9 cellular contexts compared by ENCODE assay signal in genomic region chr17:44558349-44559287, GRCh38. TPM values are rescaled to one million over a fixed set of nuclear protein-coding genes. Genes with fewer than 3 reads are reported as not detected.
DNase-seq lines count a peak whose midpoint lies in the region; ATAC-seq, FAIRE-seq and TF ChIP-seq lines count a peak whose summit lies in the region.
"Had no signal": no experiment of that assay in that cellular context is flagged by ENCODE, and none has a peak within 500 bp of the region (broad histone marks: within the 10 kb centered on the region; RNA-seq: fewer than 3 reads in every experiment).

No MANE protein-coding gene starts in this region.

- ATAC-seq in lower lobe of right lung (no peak), GM18498 (IDR thresholded peaks at IDR 0.05; ENCODE audit: unreplicated experiment) (no peak)

- H3K4me1 ChIP-seq in astrocyte (ENCODE audit: insufficient read depth, low read length): peaks cover 30% of the 10 kb centered on the region
- H3K4me1 ChIP-seq in lower lobe of right lung: peaks cover 17% of the 10 kb centered on the region
- peaks cover 6% of the 10 kb centered on the region for H3K4me1 ChIP-seq in thymus (ENCODE audit: control insufficient read depth, insufficient read depth, low read length)

- peak overlapping the region; percentile 86 for H3K4me3 Mint-ChIP-seq in activated CD4-positive, alpha-beta T cell treated with anti-CD3 and anti-CD28 coated beads, Interleukin-2, amount 10 ng/mL, durations not matched to agents 24 days and 14 days
- H3K4me3 Mint-ChIP-seq in astrocyte (ENCODE audit: unreplicated experiment): peak overlapping the region; percentile 94

- peak; percentile 63 for DNase-seq in activated CD4-positive, alpha-beta T cell treated with anti-CD3 and anti-CD28 coated beads, Interleukin-2, amount 10 ng/mL, durations not matched to agents 24 days and 14 days
- no peak for DNase-seq in activated CD4-positive, alpha-beta T cell treated with anti-CD3 and anti-CD28 coated beads, Interleukin-2, amount 50 U/mL, for 4 hours
- DNase-seq in astrocyte (ENCODE audit: low read depth) (no peak), lower lobe of right lung (peak; percentile 49), NCI-H82 (lab: John Stamatoyannopoulos, UW) (no peak), dermis blood vessel endothelial cell (no peak)
- DNase-seq: NCI-H1436 treated with DMSO at 0.1 percent for 48 hours had no signal

- peaks cover 50% of the 10 kb centered on the region for H3K79me2 ChIP-seq in astrocyte (ENCODE audit: insufficient read depth, low read length)

- peak overlapping the region; percentile 76 for H3K4me3 ChIP-seq in astrocyte (ENCODE audit: insufficient read depth, low read depth, low read length)
- H3K4me3 ChIP-seq in lower lobe of right lung: peak overlapping the region; percentile 71
- H3K4me3 ChIP-seq in thymus (ENCODE audit: low read length): peak overlapping the region; percentile 54

- no peaks in the 10 kb centered on the region for H3K36me3 Mint-ChIP-seq in activated CD4-positive, alpha-beta T cell treated with anti-CD3 and anti-CD28 coated beads, Interleukin-2, amount 10 ng/mL, durations not matched to agents 24 days and 14 days (ENCODE audit: low read depth)
- peaks cover 24% of the 10 kb centered on the region for H3K36me3 Mint-ChIP-seq in astrocyte (ENCODE audit: low read depth, unreplicated experiment)

- intact Hi-C loops in activated CD4-positive, alpha-beta T cell treated with anti-CD3 and anti-CD28 coated beads, Interleukin-2, amount 10 ng/mL, durations not matched to agents 24 days and 14 days (cut with micrococcal nuclease): no loop called here
- intact Hi-C loops in lower lobe of right lung (cut with DNase I): no loop called here

- peaks cover 18% of the 10 kb centered on the region for H3K4me1 Mint-ChIP-seq in activated CD4-positive, alpha-beta T cell treated with anti-CD3 and anti-CD28 coated beads, Interleukin-2, amount 10 ng/mL, durations not matched to agents 24 days and 14 days
- peaks cover 28% of the 10 kb centered on the region for H3K4me1 Mint-ChIP-seq in astrocyte (ENCODE audit: low read depth, unreplicated experiment)

- WGBS in thymus: 25% methylated on average over 83 of the region's 83 CpGs

- H3K27ac Mint-ChIP-seq in activated CD4-positive, alpha-beta T cell treated with anti-CD3 and anti-CD28 coated beads, Interleukin-2, amount 10 ng/mL, durations not matched to agents 24 days and 14 days: no peak overlapping the region
- peak overlapping the region; percentile 66 for H3K27ac Mint-ChIP-seq in astrocyte (ENCODE audit: unreplicated experiment)

- H3K9ac ChIP-seq in astrocyte (ENCODE audit: low read length): peak overlapping the region; percentile 88

- peaks cover 44% of the 10 kb centered on the region for H4K20me1 ChIP-seq in astrocyte (ENCODE audit: insufficient read depth, low read length)

- TF ChIP-seq CTCF in astrocyte (IDR thresholded peaks at IDR 0.05; ENCODE audit: insufficient read depth, low read depth, low read length) (no peak), lower lobe of right lung (IDR thresholded peaks at IDR 0.05) (no peak)

- H3K36me3 ChIP-seq in astrocyte (ENCODE audit: insufficient read depth, low read length) (peaks cover 3% of the 10 kb centered on the region), lower lobe of right lung (no peaks in the 10 kb centered on the region), thymus (ENCODE audit: control insufficient read depth, insufficient read depth) (no peaks in the 10 kb centered on the region)

- H3K9me3 Mint-ChIP-seq in activated CD4-positive, alpha-beta T cell treated with anti-CD3 and anti-CD28 coated beads, Interleukin-2, amount 10 ng/mL, durations not matched to agents 24 days and 14 days: no peaks in the 10 kb centered on the region
- peaks cover 2% of the 10 kb centered on the region for H3K9me3 Mint-ChIP-seq in astrocyte (ENCODE audit: unreplicated experiment)

- FAIRE-seq in astrocyte (lab: Jason Lieb, UNC): no peak

- peaks cover 4% of the 10 kb centered on the region for H3K9me3 ChIP-seq in astrocyte (ENCODE audit: insufficient read depth, low read depth, low read length)
- H3K9me3 ChIP-seq in lower lobe of right lung: no peaks in the 10 kb centered on the region
- H3K9me3 ChIP-seq in thymus (ENCODE audit: control insufficient read depth): peaks cover 2% of the 10 kb centered on the region

- peak overlapping the region; percentile 53 for H2AFZ ChIP-seq in astrocyte (ENCODE audit: low read depth, low read length)

- no peaks in the 10 kb centered on the region for H3K27me3 ChIP-seq in astrocyte (ENCODE audit: insufficient read depth, low read length)
- H3K27me3 ChIP-seq in lower lobe of right lung (ENCODE audit: low read depth): peaks cover 27% of the 10 kb centered on the region
- peaks cover 63% of the 10 kb centered on the region for H3K27me3 ChIP-seq in thymus (ENCODE audit: control insufficient read depth, insufficient read depth)

- H3K27ac ChIP-seq in astrocyte (ENCODE audit: low read depth, low read length) (peak overlapping the region; percentile 66), lower lobe of right lung (peak overlapping the region; percentile 85), thymus (ENCODE audit: low read depth) (no peak overlapping the region)

- H3K4me2 ChIP-seq in astrocyte (ENCODE audit: low read length): peak overlapping the region; percentile 97

- peaks cover 76% of the 10 kb centered on the region for H3K27me3 Mint-ChIP-seq in activated CD4-positive, alpha-beta T cell treated with anti-CD3 and anti-CD28 coated beads, Interleukin-2, amount 10 ng/mL, durations not matched to agents 24 days and 14 days
- no peaks in the 10 kb centered on the region for H3K27me3 Mint-ChIP-seq in astrocyte (ENCODE audit: low read depth, unreplicated experiment)

RNA-seq across cellular contexts. Expression of gene FZD2, which starts 1.3 kb away (rescaled TPM):
- total RNA-seq in activated CD4-positive, alpha-beta T cell treated with anti-CD3 and anti-CD28 coated beads, Interleukin-2, amount 10 ng/mL, durations not matched to agents 24 days and 14 days: not detected in 2 replicates
- total RNA-seq in astrocyte: 95.7 and 97.6 TPM in 2 replicates
- total RNA-seq in lower lobe of right lung: 7.4 TPM
- 1.7 TPM for polyA plus RNA-seq in thymus
- total RNA-seq in dermis blood vessel endothelial cell: 0.68 and 1.0 TPM in 2 replicates

RNA-seq across cellular contexts. Expression of gene GPATCH8, which starts 55.4 kb away (rescaled TPM):
- 43.6 and 46.4 TPM in 2 replicates for total RNA-seq in activated CD4-positive, alpha-beta T cell treated with anti-CD3 and anti-CD28 coated beads, Interleukin-2, amount 10 ng/mL, durations not matched to agents 24 days and 14 days
- 38.0 and 43.3 TPM in 2 replicates for total RNA-seq in astrocyte
- 48.3 TPM for total RNA-seq in lower lobe of right lung
- polyA plus RNA-seq in thymus: 11.1 TPM
- 17.0 and 20.7 TPM in 2 replicates for total RNA-seq in dermis blood vessel endothelial cell

Comparison
In these comparisons a context has a peak if more than half of its experiments do, and no peak if none do; other contexts are left out.
1. DNase-seq: peak in activated CD4-positive, alpha-beta T cell treated with anti-CD3 and anti-CD28 coated beads, Interleukin-2, amount 10 ng/mL, durations not matched to agents 24 days and 14 days (single experiment) and lower lobe of right lung (single experiment); none in activated CD4-positive, alpha-beta T cell treated with anti-CD3 and anti-CD28 coated beads, Interleukin-2, amount 50 U/mL, for 4 hours (0 of 2), astrocyte (single experiment), NCI-H82 (single experiment) and dermis blood vessel endothelial cell (single experiment).
2. RNA of gene FZD2, which starts 1.3 kb away (total RNA-seq): 95.7 to 97.6 TPM in astrocyte; 7.4 TPM in lower lobe of right lung (single experiment), 0.68 to 1.0 TPM in dermis blood vessel endothelial cell and not detected in activated CD4-positive, alpha-beta T cell treated with anti-CD3 and anti-CD28 coated beads, Interleukin-2, amount 10 ng/mL, durations not matched to agents 24 days and 14 days; every median in the first group is over 10 times any median in the second.
3. Peak in every context shown above with its lines, with median percentiles within 50 percentile points of each other: H3K4me3 ChIP-seq.